ENCODE assay signal across 17 cellular contexts in the genomic region with DNA sequence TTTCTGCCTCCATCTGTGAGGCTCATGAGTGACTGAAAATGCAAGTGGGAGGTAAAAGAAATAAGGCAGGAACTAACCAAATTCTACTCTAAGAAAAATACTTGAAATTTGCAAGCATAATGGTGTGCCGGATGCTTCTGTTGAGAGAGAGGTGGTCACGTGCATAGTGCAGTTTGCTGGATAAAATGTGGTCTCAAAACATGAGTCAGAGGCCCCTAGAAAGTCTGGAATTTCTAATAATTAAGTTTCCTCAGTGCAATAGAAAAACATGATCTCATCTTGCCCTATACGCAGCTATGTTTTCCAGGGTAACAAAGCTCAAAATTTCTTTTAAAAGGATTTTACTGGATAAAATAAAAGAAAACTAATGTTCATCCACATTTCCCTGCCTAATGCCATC.
DNase-seq lines count a peak whose midpoint lies in the region; ATAC-seq and TF ChIP-seq lines count a peak whose summit lies in the region.
"Had no signal": no experiment of that assay in that cellular context is flagged by ENCODE, and none has a peak within 500 bp of the region (broad histone marks: within the 10 kb centered on the region; RNA-seq: fewer than 3 reads in every experiment).

No MANE protein-coding gene starts in this region.

- no peak overlapping the region for H3K4ac ChIP-seq in IMR-90 (ENCODE audit: low read depth, low read length)

- peak overlapping the region; percentile 71 for H2BK5ac ChIP-seq in IMR-90 (ENCODE audit: low read depth, low read length, poor library complexity, severe bottlenecking)

- H3K4me1 ChIP-seq in IMR-90 (ENCODE audit: control insufficient read depth, insufficient read depth, low read length) (peaks cover 6% of the 10 kb centered on the region), left lung (no peaks in the 10 kb centered on the region)
- H3K4me1 ChIP-seq: uterus had no signal

- no peak overlapping the region for H2BK15ac ChIP-seq in IMR-90 (ENCODE audit: low read depth, low read length)

- H2AK9ac ChIP-seq in IMR-90 (replicated peaks; ENCODE audit: low read depth, low read length, poor library complexity) = no peak overlapping the region

- peak overlapping the region; percentile 92 for H3K27ac Mint-ChIP-seq in chondrocyte (ENCODE audit: unreplicated experiment)
- no peak overlapping the region for H3K27ac Mint-ChIP-seq in naive thymus-derived CD8-positive, alpha-beta T cell
- H3K27ac Mint-ChIP-seq: activated CD4-positive, alpha-beta T cell treated with anti-CD3 and anti-CD28 coated beads for 36 hours; activated T-helper 1 cell treated with anti-CD3 and anti-CD28 coated beads, Interleukin-12 subunit alpha, Interleukin-12 subunit beta, Interleukin-2, Interleukin-4 antibody, amounts not matched to agents 30 ng/mL and 10 ng/mL and 1 ng/mL, durations not matched to agents 14 hours and 24 hours and 36 hours; brain; stimulated activated effector memory CD8-positive, alpha-beta T cell treated with anti-CD3 and anti-CD28 coated beads, Interleukin-12 subunit alpha, Interleukin-12 subunit beta, amount 100 ng/mL, for 72 hours had no signal

- in situ Hi-C loops in IMR-90 (cut with MboI; ENCODE audit: low sequenced_read_pairs) = no loop called here

- H2BK20ac ChIP-seq in IMR-90 (ENCODE audit: low read depth, low read length) = peak overlapping the region; percentile 17; the same call in 1 of the 2 replicates

- H4K20me1 ChIP-seq in IMR-90 (ENCODE audit: insufficient read depth, low read length) = no peaks in the 10 kb centered on the region

- no peak overlapping the region for H2AFZ ChIP-seq in IMR-90 (replicated peaks; ENCODE audit: low read length, poor library complexity)

- no peak overlapping the region; the same call in 1 of the 2 replicates for H4K91ac ChIP-seq in IMR-90 (ENCODE audit: insufficient read depth, low read depth, low read length)

- H3K9me3 ChIP-seq in IMR-90 (ENCODE audit: control insufficient read depth, insufficient read depth, low read length) = peaks cover 6% of the 10 kb centered on the region
- peaks cover 0 to 11% of the 10 kb centered on the region in 2 donors for H3K9me3 ChIP-seq in left lung
- H3K9me3 ChIP-seq in MG63 = no peaks in the 10 kb centered on the region

- no peaks in the 10 kb centered on the region for H3K27me3 ChIP-seq in IMR-90 (ENCODE audit: control insufficient read depth, insufficient read depth, low read length)
- no peaks in the 10 kb centered on the region for H3K27me3 ChIP-seq in left lung
- no peaks in the 10 kb centered on the region for H3K27me3 ChIP-seq in MG63
- H3K27me3 ChIP-seq: uterus had no signal

- CTCF ChIA-PET in IMR-90 (lab: Yijun Ruan, JAX) = no interaction called here

- H2AK5ac ChIP-seq in IMR-90 (ENCODE audit: low read depth, low read length) = no peak overlapping the region

- intact Hi-C loops in IMR-90 (cut with micrococcal nuclease) (no loop called here), left lung (cut with DNase I) (no loop called here)

- no peak overlapping the region for H3K4me3 ChIP-seq in IMR-90 (ENCODE audit: insufficient read depth, low read depth, low read length)
- no peak overlapping the region for H3K4me3 ChIP-seq in left lung
- H3K4me3 ChIP-seq in MG63 = no peak overlapping the region
- H3K4me3 ChIP-seq: uterus had no signal

- H3K14ac ChIP-seq in IMR-90 (replicated peaks; ENCODE audit: low read depth, low read length) = no peak overlapping the region

- peaks cover 47% of the 10 kb centered on the region for H3K9me3 Mint-ChIP-seq in chondrocyte (ENCODE audit: low read depth)
- H3K9me3 Mint-ChIP-seq in naive thymus-derived CD8-positive, alpha-beta T cell = peaks cover 0 to 5% (median 0%) of the 10 kb centered on the region in 9 donors
- H3K9me3 Mint-ChIP-seq: activated T-helper 1 cell treated with anti-CD3 and anti-CD28 coated beads, Interleukin-12 subunit alpha, Interleukin-12 subunit beta, Interleukin-2, Interleukin-4 antibody, amounts not matched to agents 30 ng/mL and 10 ng/mL and 1 ng/mL, durations not matched to agents 14 hours and 24 hours and 36 hours; stimulated activated effector memory CD8-positive, alpha-beta T cell treated with anti-CD3 and anti-CD28 coated beads, Interleukin-12 subunit alpha, Interleukin-12 subunit beta, amount 100 ng/mL, for 72 hours had no signal

- H4K8ac ChIP-seq in IMR-90 (ENCODE audit: low read depth in 2 of 2, low read length in 2 of 2) = no peak overlapping the region

- BruUV-seq in IMR-90 (replicated peaks; lab: Mats Ljungman, UMichigan) = no TSS peak

- POLR2A ChIA-PET in IMR-90 (lab: Charles Lee; ENCODE audit: unreplicated experiment) = no interaction called here
- POLR2A ChIA-PET in naive thymus-derived CD8-positive, alpha-beta T cell (lab: Charles Lee) = no interaction called here

- peak overlapping the region; percentile 63; the same call in 1 of the 2 replicates for H4K5ac ChIP-seq in IMR-90 (ENCODE audit: low read depth, low read length)

- H3K4me3 Mint-ChIP-seq in chondrocyte (ENCODE audit: unreplicated experiment) = no peak overlapping the region
- H3K4me3 Mint-ChIP-seq in naive thymus-derived CD8-positive, alpha-beta T cell = no peak overlapping the region
- H3K4me3 Mint-ChIP-seq: activated CD4-positive, alpha-beta T cell treated with anti-CD3 and anti-CD28 coated beads for 36 hours; activated T-helper 1 cell treated with anti-CD3 and anti-CD28 coated beads, Interleukin-12 subunit alpha, Interleukin-12 subunit beta, Interleukin-2, Interleukin-4 antibody, amounts not matched to agents 30 ng/mL and 10 ng/mL and 1 ng/mL, durations not matched to agents 14 hours and 24 hours and 36 hours; brain; stimulated activated effector memory CD8-positive, alpha-beta T cell treated with anti-CD3 and anti-CD28 coated beads, Interleukin-12 subunit alpha, Interleukin-12 subunit beta, amount 100 ng/mL, for 72 hours had no signal

- H3K79me1 ChIP-seq in IMR-90 (ENCODE audit: low read depth in 1 of 2, low read length in 2 of 2) = no peaks in the 10 kb centered on the region

- H3K36me3 Mint-ChIP-seq in chondrocyte (ENCODE audit: low read depth) = peaks cover 14% of the 10 kb centered on the region
- no peaks in the 10 kb centered on the region for H3K36me3 Mint-ChIP-seq in naive thymus-derived CD8-positive, alpha-beta T cell
- H3K36me3 Mint-ChIP-seq: brain; stimulated activated effector memory CD8-positive, alpha-beta T cell treated with anti-CD3 and anti-CD28 coated beads, Interleukin-12 subunit alpha, Interleukin-12 subunit beta, amount 100 ng/mL, for 72 hours had no signal

- peak overlapping the region; percentile 44; the same call in 1 of the 2 replicates for H3K4me2 ChIP-seq in IMR-90 (ENCODE audit: low read depth, low read length)

- H3K27me3 Mint-ChIP-seq in chondrocyte (ENCODE audit: low read depth) = no peaks in the 10 kb centered on the region
- H3K27me3 Mint-ChIP-seq in naive thymus-derived CD8-positive, alpha-beta T cell = peaks cover 0 to 2% (median 0%) of the 10 kb centered on the region in 5 donors
- H3K27me3 Mint-ChIP-seq: activated CD4-positive, alpha-beta T cell treated with anti-CD3 and anti-CD28 coated beads for 36 hours had no signal

- ATAC-seq in IMR-90 (ENCODE audit: low read depth) = peak; percentile 81
- peak; percentile 22 for ATAC-seq in left lung
- no peak for ATAC-seq in esophagus mucosa
- ATAC-seq in naive thymus-derived CD8-positive, alpha-beta T cell = no peak
- ATAC-seq: activated CD4-positive, alpha-beta T cell treated with anti-CD3 and anti-CD28 coated beads for 36 hours; stimulated activated effector memory CD8-positive, alpha-beta T cell treated with anti-CD3 and anti-CD28 coated beads, Interleukin-12 subunit alpha, Interleukin-12 subunit beta, amount 100 ng/mL, for 72 hours had no signal

- dilution Hi-C loops in IMR-90 (cut with HindIII; ENCODE audit: low sequenced_read_pairs, unreplicated experiment) = no loop called here

- no CpG with 5 or more reads among the region's 3 CpGs for WGBS in IMR-90 (ENCODE audit: extremely low coverage in 2 of 2, insufficient read length in 1 of 2), 2 experiments

- peaks cover 76% of the 10 kb centered on the region for H3K4me1 Mint-ChIP-seq in chondrocyte (ENCODE audit: low read depth)
- peaks cover 31 to 36% (median 33%) of the 10 kb centered on the region in 4 donors for H3K4me1 Mint-ChIP-seq in naive thymus-derived CD8-positive, alpha-beta T cell
- H3K4me1 Mint-ChIP-seq: brain had no signal

- no peak for TF ChIP-seq RAD21 in IMR-90 (IDR thresholded peaks at IDR 0.05; ENCODE audit: low read length)

- no peak overlapping the region for H3K56ac ChIP-seq in IMR-90 (ENCODE audit: extremely low read depth, insufficient read depth, low read length)

- TF ChIP-seq POLR2A in IMR-90 (IDR thresholded peaks at IDR 0.05; ENCODE audit: low read depth, low read length) = no peak

- H3K36me3 ChIP-seq in IMR-90 (ENCODE audit: control insufficient read depth, insufficient read depth, low read length) = no peaks in the 10 kb centered on the region
- no peaks in the 10 kb centered on the region for H3K36me3 ChIP-seq in left lung
- H3K36me3 ChIP-seq in MG63 = no peaks in the 10 kb centered on the region
- H3K36me3 ChIP-seq: uterus had no signal

- DNase-seq in AG08395 (ENCODE audit: low spot score) (peak; percentile 81), IMR-90 (peak; percentile 90), chondrocyte (ENCODE audit: low spot score) (no peak), left lung (no peak), MG63 (no peak), pons (ENCODE audit: low spot score) (no peak)
- DNase-seq in naive thymus-derived CD8-positive, alpha-beta T cell = no peak
- DNase-seq: activated CD4-positive, alpha-beta T cell treated with anti-CD3 and anti-CD28 coated beads for 36 hours; DMS79 treated with DMSO at 0.1 percent for 48 hours; NCI-H2029; NK-92 treated with Interleukin-12 subunit alpha and Interleukin-12 subunit beta, amount 100 ng/mL, for 24 hours; posterior cingulate gyrus; uterus had no signal

- peak overlapping the region; percentile 92 for H3K18ac ChIP-seq in IMR-90 (ENCODE audit: low read depth, low read length)

- H3K9ac ChIP-seq in IMR-90 (ENCODE audit: low read depth, low read length) = no peak overlapping the region

- no peak overlapping the region for H3K23ac ChIP-seq in IMR-90 (ENCODE audit: low read depth, low read length)

- H3K27ac ChIP-seq in IMR-90 (ENCODE audit: insufficient read depth, low read length) (peak overlapping the region; percentile 32; the same call in 1 of the 2 replicates), left lung (peak overlapping the region in 1 of 2 donors; percentile 77)

- H2BK120ac ChIP-seq in IMR-90 (ENCODE audit: low read depth, low read length) = peak overlapping the region; percentile 63

- TF ChIP-seq CTCF in IMR-90 (conservative IDR thresholded peaks at IDR 0.05; ENCODE audit: low read depth, low read length) = no peak
- no peak for TF ChIP-seq CTCF in chondrocyte (IDR thresholded peaks at IDR 0.05)
- no peak for TF ChIP-seq CTCF in left lung (IDR thresholded peaks at IDR 0.05)

- no peaks in the 10 kb centered on the region for H3K9me1 ChIP-seq in IMR-90 (ENCODE audit: insufficient read depth, low read length)

TF ChIP-seq in IMR-90, 13 proteins besides CTCF, POLR2A, EP300 and RAD21 (continues in another document):
- TF ChIP-seq MAFK (IDR thresholded peaks at IDR 0.05; ENCODE audit: low read depth, low read length) (no peak), FOS (IDR thresholded peaks at IDR 0.05; ENCODE audit: low read depth, low read length) (peak; percentile 49; the same call in 1 of the 2 replicates), BHLHE40 (IDR thresholded peaks at IDR 0.05; ENCODE audit: low read depth, low read length) (peak; percentile 89)

Comparison
In these comparisons a context has a peak if more than half of its experiments do, and no peak if none do; other contexts are left out.
1. DNase-seq: peak in AG08395 (single experiment) and IMR-90 (single experiment); none in chondrocyte (single experiment), left lung (0 of 2), MG63 (single experiment), pons (single experiment) and naive thymus-derived CD8-positive, alpha-beta T cell (0 of 10).
2. ATAC-seq: peak in IMR-90 (single experiment) and left lung (single experiment); none in esophagus mucosa (single experiment) and naive thymus-derived CD8-positive, alpha-beta T cell (0 of 2).